Comparison of ENCODE assay signal across 13 cellular contexts in the genomic region with DNA sequence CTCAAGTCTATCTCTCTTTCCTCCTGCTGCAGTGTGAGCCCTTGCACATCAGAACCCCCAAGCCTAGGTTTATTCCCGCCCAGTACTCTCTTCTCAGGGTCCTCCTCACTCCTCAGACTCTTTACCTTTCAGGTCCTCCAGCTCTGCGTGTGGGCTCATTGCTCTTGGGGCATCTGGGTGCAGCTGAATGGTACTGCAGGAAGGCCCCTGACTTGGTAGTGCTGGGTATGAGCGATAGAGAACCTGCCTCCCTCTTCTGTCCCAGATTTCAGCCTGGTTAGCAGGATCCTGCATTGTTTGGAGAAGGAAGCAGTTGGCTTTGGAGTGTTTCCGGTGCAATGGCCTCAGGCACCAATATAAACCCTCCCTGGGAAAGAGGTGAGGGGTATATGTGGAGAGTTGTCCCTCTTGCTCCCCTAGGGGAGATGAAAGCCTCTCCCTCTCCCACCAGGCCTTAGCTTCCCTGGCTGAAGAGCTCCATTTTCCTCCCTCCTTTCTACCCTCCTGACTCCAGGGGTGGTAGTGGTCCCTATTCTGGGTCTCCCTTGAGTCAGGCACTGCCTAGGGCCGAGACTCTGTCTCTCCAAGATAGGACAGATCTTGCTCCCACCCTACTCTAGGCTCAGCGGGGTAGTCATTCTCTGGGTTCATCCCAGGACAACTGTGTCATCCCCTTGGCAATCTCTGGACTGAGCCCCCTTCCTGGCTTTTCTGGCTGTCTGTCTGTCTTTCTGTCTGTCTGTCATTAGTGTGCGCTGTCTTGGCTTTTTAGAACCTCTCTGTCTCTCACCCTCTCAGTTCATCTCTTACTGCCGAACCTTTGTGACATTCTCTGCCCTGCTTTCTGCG. TPM values are rescaled to one million over a fixed set of nuclear protein-coding genes. Genes with fewer than 3 reads are reported as not detected.
DNase-seq lines count a peak whose midpoint lies in the region; ATAC-seq and TF ChIP-seq lines count a peak whose summit lies in the region.
"Had no signal": no experiment of that assay in that cellular context is flagged by ENCODE, and none has a peak within 500 bp of the region (broad histone marks: within the 10 kb centered on the region; RNA-seq: fewer than 3 reads in every experiment).

No MANE protein-coding gene starts in this region.

- DNase-seq in heart left ventricle, result no peak
- no peak for DNase-seq in cardiac septum (ENCODE audit: low spot score)
- peak; percentile 49 for DNase-seq in dermis blood vessel endothelial cell
- DNase-seq in aorta, result no peak
- DNase-seq in inferior parietal cortex (ENCODE audit: extremely low spot score), result no peak
- DNase-seq: activated CD8-positive, alpha-beta T cell treated with anti-CD3 and anti-CD28 coated beads, Interleukin-2, amount 10 ng/mL, durations not matched to agents 7 days and 5 days; BE2C; Kasumi-1 had no signal

- no peak for TF ChIP-seq POLR2A in heart left ventricle (IDR thresholded peaks at IDR 0.05)

- H3K36me3 ChIP-seq in heart left ventricle (peaks cover 0 to 10% (median 0%) of the 10 kb centered on the region in 9 donors), muscle layer of duodenum (ENCODE audit: control insufficient read depth in 1 of 2, insufficient read depth in 2 of 2, low read length in 2 of 2) (peaks cover 0 to 9% of the 10 kb centered on the region in 2 donors), aorta (ENCODE audit: control insufficient read depth in 1 of 2, insufficient read depth in 2 of 2, low read length in 1 of 2) (no peaks in the 10 kb centered on the region)
- H3K36me3 ChIP-seq: BE2C had no signal

- peak overlapping the region in 11 of 12 donors; percentile 74 to 100 (median 95) for H3K27ac ChIP-seq in heart left ventricle
- peak overlapping the region; percentile 71 for H3K27ac ChIP-seq in muscle layer of duodenum (ENCODE audit: low read length)
- H3K27ac ChIP-seq in aorta (ENCODE audit: low read depth in 1 of 2, low read length in 2 of 2), result peak overlapping the region; percentile 6 to 89

- intact Hi-C loops in heart left ventricle (cut with DNase I) (no loop called here), cardiac septum (cut with DNase I) (no loop called here), aorta (cut with DNase I) (loop anchor here in 1 of 2 donors (2.0 kb wide), 1 partner anchor 17 kb away; no protein-coding TSS in a partner anchor)

- H3K9me3 ChIP-seq in heart left ventricle (no peaks in the 10 kb centered on the region), muscle layer of duodenum (ENCODE audit: control insufficient read depth in 1 of 2, low read length in 2 of 2) (no peaks in the 10 kb centered on the region), aorta (ENCODE audit: control insufficient read depth, low read length) (no peaks in the 10 kb centered on the region)
- H3K9me3 ChIP-seq: BE2C had no signal

- H3K4me3 ChIP-seq in heart left ventricle (peak overlapping the region in 10 of 12 donors; percentile 4 to 94 (median 72)), muscle layer of duodenum (ENCODE audit: low read depth in 1 of 2, low read length in 2 of 2) (peak overlapping the region; percentile 70 to 87), aorta (ENCODE audit: low read length in 2 of 2) (no peak overlapping the region)

- 49 to 62% (median 56%) methylated on average over 9 of the region's 9 CpGs for WGBS in heart left ventricle, 4 donors
- WGBS in aorta, 2 donors, result 24% methylated on average over 9 of the region's 9 CpGs

- H3K27me3 ChIP-seq in heart left ventricle (no peaks in the 10 kb centered on the region), muscle layer of duodenum (ENCODE audit: low read depth, low read length) (no peaks in the 10 kb centered on the region), aorta (ENCODE audit: control insufficient read depth in 1 of 2, insufficient read depth in 2 of 2, low read length in 1 of 2) (no peaks in the 10 kb centered on the region)
- H3K27me3 ChIP-seq: BE2C had no signal

- ATAC-seq in heart left ventricle (no peak), aorta (ENCODE audit: low FRiP score) (no peak), GM21447 (IDR thresholded peaks at IDR 0.05; ENCODE audit: unreplicated experiment) (no peak), HG02870 (IDR thresholded peaks at IDR 0.05; ENCODE audit: unreplicated experiment) (no peak)
- ATAC-seq: activated CD8-positive, alpha-beta T cell treated with anti-CD3 and anti-CD28 coated beads, Interleukin-2, amount 10 ng/mL, durations not matched to agents 7 days and 5 days had no signal

- no peak for TF ChIP-seq CTCF in heart left ventricle (IDR thresholded peaks at IDR 0.05)

- H3K4me1 ChIP-seq in heart left ventricle (peaks cover 17 to 83% (median 67%) of the 10 kb centered on the region in 12 donors), muscle layer of duodenum (ENCODE audit: control insufficient read depth in 1 of 2, insufficient read depth in 2 of 2, low read length in 2 of 2) (peaks cover 31 to 69% of the 10 kb centered on the region in 2 donors), aorta (ENCODE audit: control insufficient read depth in 1 of 2, insufficient read depth in 2 of 2, low read length in 2 of 2) (peaks cover 6 to 8% of the 10 kb centered on the region in 2 donors)

RNA-seq across cellular contexts. Expression of a gene that starts 3.8 kb away (rescaled TPM):
- 100 to 1,000 TPM in 4 of 9 donors, 10 to 100 TPM in 5; 51.5 to 316 (median 71.1) TPM for total RNA-seq in heart left ventricle
- 10 to 100 TPM; 23.0 to 31.5 TPM for polyA plus RNA-seq in heart left ventricle
- 103 TPM for total RNA-seq in cardiac septum
- total RNA-seq in dermis blood vessel endothelial cell, result 1.7 and 3.2 TPM in 2 replicates
- total RNA-seq in aorta, result 100 to 1,000 TPM; 517 to 992 TPM
- polyA plus RNA-seq in aorta, result 100 to 1,000 TPM in 1 of 2 donors, 10 to 100 TPM in 1; 36.8 to 223 TPM

RNA-seq across cellular contexts. Expression of a gene that starts 15.3 kb away (rescaled TPM):
- total RNA-seq in heart left ventricle (not detected), cardiac septum (not detected), dermis blood vessel endothelial cell (not detected in 2 replicates), aorta (not detected)
- polyA plus RNA-seq in heart left ventricle (not detected), aorta (not detected)
- total RNA-seq: activated CD8-positive, alpha-beta T cell treated with anti-CD3 and anti-CD28 coated beads, Interleukin-2, amount 10 ng/mL, durations not matched to agents 7 days and 5 days; mononuclear cell; OCI-LY7 had no signal

RNA-seq across cellular contexts. Expression of a gene that starts 21.0 kb away (rescaled TPM):
- total RNA-seq in heart left ventricle (10 to 100 TPM; 31.6 to 87.7 (median 37.6) TPM), cardiac septum (42.1 TPM), dermis blood vessel endothelial cell (39.6 and 40.5 TPM in 2 replicates), aorta (100 to 1,000 TPM; 199 to 258 TPM)
- polyA plus RNA-seq in heart left ventricle (10 to 100 TPM; 39.6 to 41.0 TPM), aorta (100 to 1,000 TPM in 1 of 2 donors, 10 to 100 TPM in 1; 99.8 to 382 TPM)

RNA-seq across cellular contexts. Expression of a gene that starts 43.2 kb away (rescaled TPM):
- total RNA-seq in heart left ventricle, result 10 to 100 TPM in 8 of 9 donors, 1 to 10 TPM in 1; 8.7 to 20.3 (median 11.8) TPM
- 10 to 100 TPM; 10.7 to 30.1 TPM for polyA plus RNA-seq in heart left ventricle
- 37.9 TPM for total RNA-seq in cardiac septum
- 9.6 and 26.9 TPM in 2 replicates for total RNA-seq in dermis blood vessel endothelial cell
- 10 to 100 TPM; 31.6 to 48.4 TPM for total RNA-seq in aorta
- polyA plus RNA-seq in aorta, result 10 to 100 TPM; 19.8 to 32.2 TPM

RNA-seq across cellular contexts. Expression of a gene that starts 53.5 kb away (rescaled TPM):
- total RNA-seq in heart left ventricle (10 to 100 TPM in 1 of 9 donors, 1 to 10 TPM in 8; 1.7 to 12.0 (median 3.6) TPM), cardiac septum (2.4 TPM), dermis blood vessel endothelial cell (7.8 and 10.7 TPM in 2 replicates), aorta (1 to 10 TPM; 7.6 to 10.0 TPM)
- polyA plus RNA-seq in heart left ventricle (1 to 10 TPM; 1.4 to 2.2 TPM), aorta (1 to 10 TPM in 1 of 2 donors, under 1 TPM in 1; 0.75 to 5.8 TPM)

Comparison
In these comparisons a context has a peak if more than half of its experiments do, and no peak if none do; other contexts are left out.
1. H3K4me3 ChIP-seq: peak in heart left ventricle (10 of 12) and muscle layer of duodenum (2 of 2); none in aorta (0 of 2).
2. RNA of a gene that starts 3.8 kb away (total RNA-seq): 517 to 992 TPM in aorta, 103 TPM in cardiac septum (single experiment) and 51.5 to 316 TPM in heart left ventricle; 1.7 to 3.2 TPM in dermis blood vessel endothelial cell; every median in the first group is over 10 times any median in the second.
3. Peak in every context shown above with its lines, with median percentiles within 50 percentile points of each other: H3K27ac ChIP-seq.